ENCODE assay signal across 19 cellular contexts in the genomic region with DNA sequence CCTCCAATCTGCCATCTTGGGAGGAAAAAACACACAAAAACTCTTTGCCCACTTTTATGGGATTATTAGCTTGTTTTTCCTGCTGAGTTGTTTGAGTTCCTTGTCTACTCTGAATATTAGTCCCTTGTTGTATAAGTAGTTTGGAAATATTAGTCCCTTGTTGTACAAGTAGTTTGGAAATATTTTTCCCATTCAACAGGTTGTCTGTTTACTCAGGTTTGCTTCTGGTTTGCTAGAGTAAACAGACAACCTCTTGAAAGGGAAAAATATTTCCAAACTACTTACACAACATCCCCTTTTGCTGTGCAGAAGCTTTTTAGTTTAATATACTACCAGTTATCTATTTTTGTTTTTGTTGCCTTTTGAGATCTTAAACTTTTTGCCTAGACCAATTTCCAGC.
DNase-seq lines count a peak whose midpoint lies in the region; ATAC-seq and TF ChIP-seq lines count a peak whose summit lies in the region.
"Had no signal": no experiment of that assay in that cellular context is flagged by ENCODE, and none has a peak within 500 bp of the region (broad histone marks: within the 10 kb centered on the region; RNA-seq: fewer than 3 reads in every experiment).

No MANE protein-coding gene starts in this region.

- no peak overlapping the region for H3K27ac ChIP-seq in CD8-positive, alpha-beta T cell (ENCODE audit: low read depth, low read length)
- H3K27ac ChIP-seq: BLaER1 treated with 17β-estradiol and CSF1 and Interleukin-3, amounts not matched to agents 10 nM and 100 nM had no signal

- no peak for TF ChIP-seq CTCF in CD8-positive, alpha-beta T cell (IDR thresholded peaks at IDR 0.05)
- no peak for TF ChIP-seq CTCF in nephron progenitor cell (IDR thresholded peaks at IDR 0.05)

- no peaks in the 10 kb centered on the region for H3K27me3 Mint-ChIP-seq in CD8-positive, alpha-beta T cell (ENCODE audit: low read depth)
- no peaks in the 10 kb centered on the region for H3K27me3 Mint-ChIP-seq in central memory CD8-positive, alpha-beta T cell
- H3K27me3 Mint-ChIP-seq in nephron progenitor cell (ENCODE audit: low read depth, poor library complexity) = peaks cover 4% of the 10 kb centered on the region
- H3K27me3 Mint-ChIP-seq: B cell; CD8-positive, alpha-beta memory T cell had no signal

- no peaks in the 10 kb centered on the region for H3K36me3 ChIP-seq in CD8-positive, alpha-beta T cell (ENCODE audit: insufficient read depth, low read length)
- H3K36me3 ChIP-seq: BLaER1 treated with 17β-estradiol and CSF1 and Interleukin-3, amounts not matched to agents 10 nM and 100 nM had no signal

- CTCF ChIA-PET in CD8-positive, alpha-beta T cell (lab: Charles Lee) = interaction anchor here (0.9 to 2.4 kb wide), 3 partner anchors 177 to 576 kb away, joined by 3 to 18 read pairs (median 3); no protein-coding TSS in a partner anchor

- H3K4me3 ChIP-seq in CD8-positive, alpha-beta T cell (ENCODE audit: low read depth, low read length) = no peak overlapping the region
- H3K4me3 ChIP-seq: BLaER1 treated with 17β-estradiol and CSF1 and Interleukin-3, amounts not matched to agents 10 nM and 100 nM; K562 had no signal

- H3K27ac Mint-ChIP-seq in CD8-positive, alpha-beta T cell = peak overlapping the region; percentile 34
- H3K27ac Mint-ChIP-seq in central memory CD8-positive, alpha-beta T cell (ENCODE audit: low read depth) = peak overlapping the region; percentile 16
- peak overlapping the region; percentile 39 for H3K27ac Mint-ChIP-seq in nephron progenitor cell
- H3K27ac Mint-ChIP-seq: B cell had no signal

- no peak overlapping the region for H3K4me3 Mint-ChIP-seq in CD8-positive, alpha-beta T cell
- H3K4me3 Mint-ChIP-seq in central memory CD8-positive, alpha-beta T cell = no peak overlapping the region
- H3K4me3 Mint-ChIP-seq in nephron progenitor cell = peak overlapping the region; percentile 1
- H3K4me3 Mint-ChIP-seq: B cell had no signal

- no peak for ATAC-seq in CD8-positive, alpha-beta T cell
- ATAC-seq in central memory CD8-positive, alpha-beta T cell (replicated peaks; ENCODE audit: extremely low read depth, poor library complexity, severe bottlenecking) = no peak
- ATAC-seq in HG03520 (IDR thresholded peaks at IDR 0.05; ENCODE audit: unreplicated experiment) (no peak), HG02571 (IDR thresholded peaks at IDR 0.05; ENCODE audit: unreplicated experiment) (no peak)
- ATAC-seq: HCT116, K562 had no signal

- H3K36me3 Mint-ChIP-seq in CD8-positive, alpha-beta T cell = no peaks in the 10 kb centered on the region
- no peaks in the 10 kb centered on the region for H3K36me3 Mint-ChIP-seq in central memory CD8-positive, alpha-beta T cell (ENCODE audit: insufficient read depth)
- no peaks in the 10 kb centered on the region for H3K36me3 Mint-ChIP-seq in nephron progenitor cell (ENCODE audit: low read depth)

- intact Hi-C loops in CD8-positive, alpha-beta T cell (cut with DNase I, micrococcal nuclease) = loop anchor here (2.0 kb wide), 1 partner anchor 221 kb away; no protein-coding TSS in a partner anchor

- H3K27me3 ChIP-seq in CD8-positive, alpha-beta T cell (ENCODE audit: insufficient read depth, low read length) = no peaks in the 10 kb centered on the region
- H3K27me3 ChIP-seq: BLaER1 treated with 17β-estradiol and CSF1 and Interleukin-3, amounts not matched to agents 10 nM and 100 nM had no signal

- H3K9me3 ChIP-seq in CD8-positive, alpha-beta T cell (ENCODE audit: low read length) = no peaks in the 10 kb centered on the region
- H3K9me3 ChIP-seq: Caco-2 had no signal

- peaks cover 3% of the 10 kb centered on the region for H3K9me3 Mint-ChIP-seq in CD8-positive, alpha-beta T cell
- H3K9me3 Mint-ChIP-seq in central memory CD8-positive, alpha-beta T cell = peaks cover under 1% of the 10 kb centered on the region
- H3K9me3 Mint-ChIP-seq in nephron progenitor cell = peaks cover 34% of the 10 kb centered on the region

- H3K4me1 Mint-ChIP-seq in CD8-positive, alpha-beta T cell (ENCODE audit: low read depth) = peaks cover 30% of the 10 kb centered on the region
- H3K4me1 Mint-ChIP-seq in central memory CD8-positive, alpha-beta T cell = peaks cover 11% of the 10 kb centered on the region
- peaks cover 21% of the 10 kb centered on the region for H3K4me1 Mint-ChIP-seq in nephron progenitor cell
- H3K4me1 Mint-ChIP-seq: B cell had no signal

- peaks cover 8% of the 10 kb centered on the region for H3K4me1 ChIP-seq in CD8-positive, alpha-beta T cell (ENCODE audit: insufficient read depth, low read length)
- H3K4me1 ChIP-seq: BLaER1 treated with 17β-estradiol and CSF1 and Interleukin-3, amounts not matched to agents 10 nM and 100 nM; Caco-2 had no signal

- DNase-seq in NCI-H510A treated with DMSO at 0.1 percent for 48 hours (lab: John Stamatoyannopoulos, UW) (peak; percentile 26), NCI-H510A (lab: John Stamatoyannopoulos, UW) (no peak), nephron progenitor cell (no peak), nucleus accumbens (lab: John Stamatoyannopoulos, UW) (no peak)
- DNase-seq in CD8-positive, alpha-beta T cell = no peak
- DNase-seq in central memory CD8-positive, alpha-beta T cell (ENCODE audit: low spot score in 2 of 2) = no peak
- DNase-seq: Caco-2; CD8-positive, alpha-beta memory T cell; DMS79 treated with DMSO at 0.1 percent for 48 hours; GF-D8; GOT3; H7; IMR-90 had no signal

- POLR2A ChIA-PET in CD8-positive, alpha-beta T cell (lab: Charles Lee) = interaction anchor here (0.9 to 1.0 kb wide), 3 partner anchors 8 to 84 kb away, joined by 3 to 4 read pairs (median 3); no protein-coding TSS in a partner anchor
